29 cellular contexts compared by ENCODE assay signal in genomic region chr16:778909-779527, GRCh38. TPM values are rescaled to one million over a fixed set of nuclear protein-coding genes. Genes with fewer than 3 reads are reported as not detected.
"Had no signal": no experiment of that assay in that cellular context is flagged by ENCODE, and none has a peak within 500 bp of the region (broad histone marks: within the 10 kb centered on the region; RNA-seq: fewer than 3 reads in every experiment).

No MANE protein-coding gene starts in this region.

- H3K27ac ChIP-seq: adrenal gland, ascending aorta, brain microvascular endothelial cell, heart left ventricle, transverse colon, uterus, VCaP had no signal

- H3K9me3 ChIP-seq: adrenal gland, ascending aorta, heart left ventricle, transverse colon, uterus had no signal

- H3K4me1 ChIP-seq: ascending aorta, transverse colon, uterus had no signal

- H3K4me3 ChIP-seq: adrenal gland, ascending aorta, heart left ventricle, transverse colon, uterus had no signal

- H3K27me3 ChIP-seq: ascending aorta, brain microvascular endothelial cell, uterus had no signal

- H3K36me3 ChIP-seq: adrenal gland, ascending aorta, brain microvascular endothelial cell, heart left ventricle, transverse colon, uterus had no signal

- DNase-seq: activated CD4-positive, alpha-beta T cell treated with anti-CD3 and anti-CD28 coated beads for 1 hour; activated CD4-positive, alpha-beta T cell treated with anti-CD3 and anti-CD28 coated beads, Interleukin-2, amount 50 U/mL, for 1 hour; activated CD8-positive, alpha-beta memory T cell treated with anti-CD3 and anti-CD28 coated beads, Interleukin-2, amount 50 U/mL, for 4 hours; activated naive CD4-positive, alpha-beta T cell; activated T-cell treated with anti-CD3 and anti-CD28 coated beads, Interleukin-2, amount 50 U/mL, for 24 hours; adrenal gland; brain microvascular endothelial cell; caudate nucleus; effector CD4-positive, alpha-beta T cell; heart left ventricle; islet precursor cell; left cardiac atrium; midbrain; natural killer cell; retina; stimulated activated CD4-positive, alpha-beta T cell treated with anti-CD3 and anti-CD28 coated beads, Interleukin-2, amount 100 ng/mL, for 48 hours; stimulated activated CD8-positive, alpha-beta memory T cell treated with anti-CD3 and anti-CD28 coated beads, Interleukin-4, amount 100 ng/mL, for 48 hours; stimulated activated naive B cell treated with anti-CD40 and anti-IgM and Interleukin-4, amounts not matched to agents 10 μg/mL and 1 μg/mL and 100 μg/mL, for 72 hours; transverse colon; uterus had no signal

RNA-seq across cellular contexts. Expression of gene MSLN, which starts 18.5 kb away (rescaled TPM):
- total RNA-seq: activated T-helper 2 cell treated with anti-CD3 and anti-CD28 coated beads, Interferon-gamma antibody, Interleukin-2, Interleukin-4, amounts not matched to agents 10 μg/mL and 5 μg/mL and 100 μg/mL, durations not matched to agents 14 hours and 24 hours and 36 hours; natural killer cell; temporal lobe had no signal
- polyA plus RNA-seq: heart left ventricle had no signal

RNA-seq across cellular contexts. Expression of gene GNG13, which starts 21.5 kb away (rescaled TPM):
- total RNA-seq: activated T-helper 2 cell treated with anti-CD3 and anti-CD28 coated beads, Interferon-gamma antibody, Interleukin-2, Interleukin-4, amounts not matched to agents 10 μg/mL and 5 μg/mL and 100 μg/mL, durations not matched to agents 14 hours and 24 hours and 36 hours; adrenal gland; ascending aorta; epithelial cell of proximal tubule; fibroblast of villous mesenchyme; heart left ventricle; left cardiac atrium; liver; natural killer cell; osteocyte; progenitor cell of endocrine pancreas; temporal lobe; uterus had no signal
- polyA plus RNA-seq: adrenal gland, heart left ventricle, liver had no signal
